In the genomic region with DNA sequence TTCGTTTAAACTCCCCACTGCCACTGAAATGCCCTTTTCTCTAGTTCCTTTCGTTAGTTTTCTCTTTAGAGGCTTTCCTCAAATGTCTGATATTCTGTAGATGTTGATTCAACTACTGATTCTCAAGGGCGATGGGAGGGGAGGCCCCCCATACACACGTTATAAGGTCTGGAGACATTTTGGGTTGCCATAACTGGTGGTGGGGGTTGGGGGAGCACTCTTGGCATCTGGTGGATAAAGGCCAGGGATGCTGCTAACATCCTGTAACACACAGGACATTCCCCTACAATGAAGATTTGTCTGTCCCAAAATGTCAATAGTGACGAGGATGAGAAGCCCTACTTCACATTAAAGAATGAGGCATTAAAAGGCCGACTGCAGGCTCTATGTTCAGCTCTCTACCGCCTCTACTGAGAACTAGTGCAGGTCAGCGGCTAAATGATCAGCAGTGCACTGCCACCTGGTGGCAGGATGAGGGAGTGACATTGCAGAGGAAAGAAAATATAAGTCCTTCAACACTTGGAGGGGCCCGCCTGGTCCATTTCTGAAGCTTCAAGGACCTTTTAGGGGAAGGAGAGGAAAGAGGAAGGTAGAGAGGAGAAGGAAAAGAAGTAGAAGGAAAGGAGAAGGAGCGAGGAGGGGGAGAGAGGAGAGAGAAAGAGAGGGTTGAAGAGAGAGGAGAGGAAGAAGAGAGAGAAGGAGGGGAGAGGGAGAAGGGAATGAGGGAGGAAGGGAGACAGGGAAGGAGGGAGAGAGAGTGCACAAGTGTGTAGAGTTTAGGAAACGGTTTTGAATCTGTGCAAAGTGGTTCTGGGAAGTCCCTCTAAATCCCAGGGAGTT, we compare ENCODE assay signal across 8 cellular contexts. TPM values are rescaled to one million over a fixed set of nuclear protein-coding genes. Genes with fewer than 3 reads are reported as not detected.
DNase-seq lines count a peak whose midpoint lies in the region; TF ChIP-seq lines count a peak whose summit lies in the region.

No MANE protein-coding gene starts in this region.

- 29 to 36% methylated on average over 11 of the region's 11 CpGs for WGBS in testis, 2 donors

- H3K27me3 ChIP-seq in MM.1S (replicated peaks; ENCODE audit: insufficient read depth, low read length) (no peaks in the 10 kb centered on the region), osteoblast (ENCODE audit: insufficient read depth, low read length) (no peaks in the 10 kb centered on the region), testis (no peaks in the 10 kb centered on the region)

- no peak overlapping the region for H3K9ac ChIP-seq in MM.1S (ENCODE audit: low read length)

- no peaks in the 10 kb centered on the region for H3F3A ChIP-seq in MM.1S (ENCODE audit: insufficient read depth, low read length)

- H3K4me2 ChIP-seq in MM.1S (ENCODE audit: low read depth, low read length) (no peak overlapping the region), osteoblast (ENCODE audit: insufficient read depth, low read length) (peak overlapping the region; percentile 58)

- TF ChIP-seq POLR2A in testis (IDR thresholded peaks at IDR 0.05), result no peak

- no peaks in the 10 kb centered on the region for H3K79me2 ChIP-seq in MM.1S (ENCODE audit: low read length)
- no peaks in the 10 kb centered on the region for H3K79me2 ChIP-seq in osteoblast (ENCODE audit: insufficient read depth, low read length)

- H3K27ac ChIP-seq in HEK293 (ENCODE audit: extremely low read depth, low read depth, low read length) (no peak overlapping the region), MM.1S (ENCODE audit: low read length) (no peak overlapping the region), osteoblast (ENCODE audit: low read depth, low read length) (no peak overlapping the region), testis (peak overlapping the region; percentile 71 to 87)

- H4K20me1 ChIP-seq in MM.1S (ENCODE audit: insufficient read depth, low read length) (no peaks in the 10 kb centered on the region), osteoblast (ENCODE audit: insufficient read depth, low read length) (no peaks in the 10 kb centered on the region)

- intact Hi-C loops in testis (cut with DNase I; ENCODE audit: low total_unique reads), result loop anchor here (10.0 kb wide), 1 partner anchor 189 kb away; no protein-coding TSS in a partner anchor

- DNase-seq in GM03348 (ENCODE audit: low spot score) (peak; percentile 82), MM.1S (peak; percentile 67), SIG-M5 (lab: John Stamatoyannopoulos, UW) (peak; percentile 43), germinal center (ENCODE audit: low spot score) (peak; percentile 77), osteoblast (ENCODE audit: insufficient read length, low spot score, missing footprints) (peak; percentile 73), testis (peak; percentile 93)
- peak; percentile 92 for DNase-seq in activated effector memory CD4-positive, alpha-beta T cell treated with anti-CD3 and anti-CD28 coated beads, Interleukin-2, amount 50 U/mL, for 16 hours

- H3K36me3 ChIP-seq in HEK293 (ENCODE audit: control insufficient read depth in 2 of 2, insufficient read depth in 1 of 2, low read length in 2 of 2) (no peaks in the 10 kb centered on the region), MM.1S (replicated peaks; ENCODE audit: insufficient read depth, low read length) (no peaks in the 10 kb centered on the region), osteoblast (ENCODE audit: insufficient read depth, low read length) (no peaks in the 10 kb centered on the region), testis (ENCODE audit: low read depth, missing control alignments) (no peaks in the 10 kb centered on the region)

- H3K9me3 ChIP-seq in HEK293 (ENCODE audit: control insufficient read depth, insufficient read depth, low read depth, low read length) (no peaks in the 10 kb centered on the region), MM.1S (replicated peaks; ENCODE audit: insufficient read depth, low read length) (no peaks in the 10 kb centered on the region), osteoblast (ENCODE audit: low read depth, low read length) (no peaks in the 10 kb centered on the region), testis (no peaks in the 10 kb centered on the region)

- TF ChIP-seq CTCF in HEK293 (tag by site-specific recombination; IDR thresholded peaks at IDR 0.05) (peak; percentile 99), MM.1S (IDR thresholded peaks at IDR 0.05; ENCODE audit: low read length) (peak; percentile 92), osteoblast (IDR thresholded peaks at IDR 0.05; ENCODE audit: extremely low read depth, low read depth, low read length) (peak; percentile 100), testis (IDR thresholded peaks at IDR 0.05) (peak; percentile 99)

- H2AFZ ChIP-seq in MM.1S (ENCODE audit: low read length), result no peak overlapping the region
- H2AFZ ChIP-seq in osteoblast (ENCODE audit: low read length), result peak overlapping the region; percentile 54

- H3K4me3 ChIP-seq in HEK293 (ENCODE audit: low read depth, low read length), result no peak overlapping the region
- no peak overlapping the region for H3K4me3 ChIP-seq in MM.1S (ENCODE audit: low read length)
- H3K4me3 ChIP-seq in osteoblast (ENCODE audit: insufficient read depth, low read length), result no peak overlapping the region
- H3K4me3 ChIP-seq in testis, result no peak overlapping the region

- no peaks in the 10 kb centered on the region for H3K4me1 ChIP-seq in HEK293 (ENCODE audit: control insufficient read depth, insufficient read depth, low read length)
- H3K4me1 ChIP-seq in MM.1S (ENCODE audit: low read length), result no peaks in the 10 kb centered on the region
- H3K4me1 ChIP-seq in osteoblast (ENCODE audit: insufficient read depth, low read length), result peaks cover 17% of the 10 kb centered on the region
- peaks cover 21% of the 10 kb centered on the region for H3K4me1 ChIP-seq in testis

- CTCF ChIA-PET in HEK293 (lab: Yijun Ruan, JAX), result interaction anchor here (0.5 to 2.9 kb wide), 58 partner anchors 10 to 1046 kb away, joined by 3 to 91 read pairs (median 4); a partner anchor contains a TSS

- no peaks in the 10 kb centered on the region for H3K9me2 ChIP-seq in MM.1S (replicated peaks; ENCODE audit: insufficient read depth, low read length)

- POLR2A ChIA-PET in HEK293 (lab: Yijun Ruan, JAX), result interaction anchor here (0.8 to 1.2 kb wide), 2 partner anchors 189 to 191 kb away, joined by 4 read pairs; a partner anchor contains a TSS

TF ChIP-seq in HEK293, 187 proteins besides CTCF, POLR2A, EP300 and RAD21 (continues in another document):
- TF ChIP-seq ZBTB20 (tag by site-specific recombination; IDR thresholded peaks at IDR 0.05) (no peak), ZNF112 (tag by site-specific recombination; IDR thresholded peaks at IDR 0.05) (no peak), ZBTB8A (tag by site-specific recombination; IDR thresholded peaks at IDR 0.05) (no peak), ZNF654 (tag by site-specific recombination; IDR thresholded peaks at IDR 0.05; ENCODE audit: low read depth) (peak; percentile 96), ZNF621 (tag by site-specific recombination; IDR thresholded peaks at IDR 0.05) (no peak), ZNF777 (tag by site-specific recombination; IDR thresholded peaks at IDR 0.05; ENCODE audit: borderline replicate concordance) (no peak), ZNF549 (tag by site-specific recombination; IDR thresholded peaks at IDR 0.05) (no peak), KLF16 (tag by site-specific recombination; IDR thresholded peaks at IDR 0.05) (no peak), ZNF560 (tag by site-specific recombination; IDR thresholded peaks at IDR 0.05; ENCODE audit: borderline replicate concordance) (no peak), ZNF366 (tag by site-specific recombination; conservative IDR thresholded peaks at IDR 0.05) (peak; percentile 86), REPIN1 (tag by site-specific recombination; IDR thresholded peaks at IDR 0.05; ENCODE audit: low read depth) (no peak), ZNF629 (tag by site-specific recombination; IDR thresholded peaks at IDR 0.05) (peak; percentile 17; the same call in 1 of the 2 replicates), ZNF174 (tag by site-specific recombination; IDR thresholded peaks at IDR 0.05) (no peak), ZNF747 (tag by site-specific recombination; IDR thresholded peaks at IDR 0.05) (no peak), ZNF571 (tag by site-specific recombination; IDR thresholded peaks at IDR 0.05) (no peak), OSR2 (tag by site-specific recombination; IDR thresholded peaks at IDR 0.05) (no peak)
- TF ChIP-seq, protein P1, sequence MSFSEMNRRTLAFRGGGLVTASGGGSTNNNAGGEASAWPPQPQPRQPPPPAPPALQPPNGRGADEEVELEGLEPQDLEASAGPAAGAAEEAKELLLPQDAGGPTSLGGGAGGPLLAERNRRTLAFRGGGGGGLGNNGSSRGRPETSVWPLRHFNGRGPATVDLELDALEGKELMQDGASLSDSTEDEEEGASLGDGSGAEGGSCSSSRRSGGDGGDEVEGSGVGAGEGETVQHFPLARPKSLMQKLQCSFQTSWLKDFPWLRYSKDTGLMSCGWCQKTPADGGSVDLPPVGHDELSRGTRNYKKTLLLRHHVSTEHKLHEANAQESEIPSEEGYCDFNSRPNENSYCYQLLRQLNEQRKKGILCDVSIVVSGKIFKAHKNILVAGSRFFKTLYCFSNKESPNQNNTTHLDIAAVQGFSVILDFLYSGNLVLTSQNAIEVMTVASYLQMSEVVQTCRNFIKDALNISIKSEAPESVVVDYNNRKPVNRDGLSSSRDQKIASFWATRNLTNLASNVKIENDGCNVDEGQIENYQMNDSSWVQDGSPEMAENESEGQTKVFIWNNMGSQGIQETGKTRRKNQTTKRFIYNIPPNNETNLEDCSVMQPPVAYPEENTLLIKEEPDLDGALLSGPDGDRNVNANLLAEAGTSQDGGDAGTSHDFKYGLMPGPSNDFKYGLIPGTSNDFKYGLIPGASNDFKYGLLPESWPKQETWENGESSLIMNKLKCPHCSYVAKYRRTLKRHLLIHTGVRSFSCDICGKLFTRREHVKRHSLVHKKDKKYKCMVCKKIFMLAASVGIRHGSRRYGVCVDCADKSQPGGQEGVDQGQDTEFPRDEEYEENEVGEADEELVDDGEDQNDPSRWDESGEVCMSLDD (tag by site-specific recombination; IDR thresholded peaks at IDR 0.05), result no peak
- TF ChIP-seq, protein P2, sequence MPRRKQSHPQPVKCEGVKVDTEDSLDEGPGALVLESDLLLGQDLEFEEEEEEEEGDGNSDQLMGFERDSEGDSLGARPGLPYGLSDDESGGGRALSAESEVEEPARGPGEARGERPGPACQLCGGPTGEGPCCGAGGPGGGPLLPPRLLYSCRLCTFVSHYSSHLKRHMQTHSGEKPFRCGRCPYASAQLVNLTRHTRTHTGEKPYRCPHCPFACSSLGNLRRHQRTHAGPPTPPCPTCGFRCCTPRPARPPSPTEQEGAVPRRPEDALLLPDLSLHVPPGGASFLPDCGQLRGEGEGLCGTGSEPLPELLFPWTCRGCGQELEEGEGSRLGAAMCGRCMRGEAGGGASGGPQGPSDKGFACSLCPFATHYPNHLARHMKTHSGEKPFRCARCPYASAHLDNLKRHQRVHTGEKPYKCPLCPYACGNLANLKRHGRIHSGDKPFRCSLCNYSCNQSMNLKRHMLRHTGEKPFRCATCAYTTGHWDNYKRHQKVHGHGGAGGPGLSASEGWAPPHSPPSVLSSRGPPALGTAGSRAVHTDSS (tag by site-specific recombination; IDR thresholded peaks at IDR 0.05), result no peak

RNA-seq across cellular contexts. Expression of a gene that starts 29.4 kb away (rescaled TPM):
- total RNA-seq in osteoblast, result 1.4 and 2.7 TPM in 2 replicates
- 1 to 10 TPM; 3.3 to 5.3 TPM for total RNA-seq in testis
- 24.1 TPM for polyA plus RNA-seq in testis (ENCODE audit: insufficient read depth, low read depth, low replicate concordance)

Comparison
In these comparisons a context has a peak if more than half of its experiments do, and no peak if none do; other contexts are left out.
1. DNase-seq: peak in every context shown above with its lines; median percentile 93 in testis; 92 in activated effector memory CD4-positive, alpha-beta T cell treated with anti-CD3 and anti-CD28 coated beads, Interleukin-2, amount 50 U/mL, for 16 hours; 82 in GM03348; 77 in germinal center; 73 in osteoblast; 67 in MM.1S; 43 in SIG-M5.
2. H3K27ac ChIP-seq: peak in testis (2 of 2); none in HEK293 (single experiment), MM.1S (single experiment) and osteoblast (single experiment).
3. Peak in every context shown above with its lines, with median percentiles within 50 percentile points of each other: CTCF ChIP-seq.